ENCODE assay signal across 1 cellular context in the genomic region with DNA sequence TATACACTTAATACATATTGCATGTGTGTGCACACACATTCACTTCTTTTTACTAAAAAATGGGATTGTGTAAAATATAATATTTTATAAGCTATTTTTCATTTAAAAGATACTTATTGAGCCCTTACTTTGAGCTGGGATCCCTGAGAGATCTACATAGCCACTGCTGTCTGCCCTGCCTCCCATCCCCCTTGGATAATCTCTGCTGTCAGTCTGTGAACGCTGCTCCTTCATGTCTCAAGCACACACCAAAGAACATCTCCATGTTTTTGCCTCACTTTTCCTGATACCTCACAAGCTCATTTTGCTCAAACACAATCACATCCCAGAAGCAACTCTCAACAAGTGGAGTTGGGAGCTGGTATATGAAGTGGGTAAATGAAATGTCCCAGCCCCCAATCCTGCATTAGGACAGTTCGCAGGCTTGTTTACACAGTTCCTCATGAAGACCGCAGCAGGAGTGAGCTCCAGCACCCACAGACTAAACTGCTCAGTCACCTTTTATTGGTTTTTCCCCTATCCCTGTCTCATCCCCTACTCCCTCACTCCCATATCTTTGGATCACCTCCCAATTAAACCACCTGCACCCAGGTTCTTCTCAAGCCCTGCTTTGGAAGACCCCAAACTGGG.
TF ChIP-seq lines count a peak whose summit lies in the region.

No MANE protein-coding gene starts in this region.

TF ChIP-seq in WTC11, 78 proteins besides CTCF, POLR2A, EP300 and RAD21 (continued from another document):
- TF ChIP-seq, protein P1, sequence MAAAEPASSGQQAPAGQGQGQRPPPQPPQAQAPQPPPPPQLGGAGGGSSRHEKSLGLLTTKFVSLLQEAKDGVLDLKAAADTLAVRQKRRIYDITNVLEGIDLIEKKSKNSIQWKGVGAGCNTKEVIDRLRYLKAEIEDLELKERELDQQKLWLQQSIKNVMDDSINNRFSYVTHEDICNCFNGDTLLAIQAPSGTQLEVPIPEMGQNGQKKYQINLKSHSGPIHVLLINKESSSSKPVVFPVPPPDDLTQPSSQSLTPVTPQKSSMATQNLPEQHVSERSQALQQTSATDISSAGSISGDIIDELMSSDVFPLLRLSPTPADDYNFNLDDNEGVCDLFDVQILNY (CRISPR knock-in tag; IDR thresholded peaks at IDR 0.05) = no peak
- no peak for TF ChIP-seq GABPB1 (CRISPR knock-in tag; IDR thresholded peaks at IDR 0.05)
- TF ChIP-seq, protein P2, sequence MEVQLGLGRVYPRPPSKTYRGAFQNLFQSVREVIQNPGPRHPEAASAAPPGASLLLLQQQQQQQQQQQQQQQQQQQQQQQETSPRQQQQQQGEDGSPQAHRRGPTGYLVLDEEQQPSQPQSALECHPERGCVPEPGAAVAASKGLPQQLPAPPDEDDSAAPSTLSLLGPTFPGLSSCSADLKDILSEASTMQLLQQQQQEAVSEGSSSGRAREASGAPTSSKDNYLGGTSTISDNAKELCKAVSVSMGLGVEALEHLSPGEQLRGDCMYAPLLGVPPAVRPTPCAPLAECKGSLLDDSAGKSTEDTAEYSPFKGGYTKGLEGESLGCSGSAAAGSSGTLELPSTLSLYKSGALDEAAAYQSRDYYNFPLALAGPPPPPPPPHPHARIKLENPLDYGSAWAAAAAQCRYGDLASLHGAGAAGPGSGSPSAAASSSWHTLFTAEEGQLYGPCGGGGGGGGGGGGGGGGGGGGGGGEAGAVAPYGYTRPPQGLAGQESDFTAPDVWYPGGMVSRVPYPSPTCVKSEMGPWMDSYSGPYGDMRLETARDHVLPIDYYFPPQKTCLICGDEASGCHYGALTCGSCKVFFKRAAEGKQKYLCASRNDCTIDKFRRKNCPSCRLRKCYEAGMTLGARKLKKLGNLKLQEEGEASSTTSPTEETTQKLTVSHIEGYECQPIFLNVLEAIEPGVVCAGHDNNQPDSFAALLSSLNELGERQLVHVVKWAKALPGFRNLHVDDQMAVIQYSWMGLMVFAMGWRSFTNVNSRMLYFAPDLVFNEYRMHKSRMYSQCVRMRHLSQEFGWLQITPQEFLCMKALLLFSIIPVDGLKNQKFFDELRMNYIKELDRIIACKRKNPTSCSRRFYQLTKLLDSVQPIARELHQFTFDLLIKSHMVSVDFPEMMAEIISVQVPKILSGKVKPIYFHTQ (CRISPR knock-in tag; IDR thresholded peaks at IDR 0.05) = no peak
- TF ChIP-seq, protein P3, sequence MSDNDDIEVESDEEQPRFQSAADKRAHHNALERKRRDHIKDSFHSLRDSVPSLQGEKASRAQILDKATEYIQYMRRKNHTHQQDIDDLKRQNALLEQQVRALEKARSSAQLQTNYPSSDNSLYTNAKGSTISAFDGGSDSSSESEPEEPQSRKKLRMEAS (CRISPR knock-in tag; IDR thresholded peaks at IDR 0.05) = no peak
- TF ChIP-seq ETV6 (CRISPR knock-in tag; IDR thresholded peaks at IDR 0.05) = no peak
